In genomic region chr12:89707623-89707991, GRCh38 we compare ENCODE assay signal across 1 cellular context.
TF ChIP-seq lines count a peak whose summit lies in the region.

No MANE protein-coding gene starts in this region.

TF ChIP-seq in HepG2, 621 proteins besides CTCF, POLR2A, EP300 and RAD21 (continued from another document):
- no peak for TF ChIP-seq ZHX2 (IDR thresholded peaks at IDR 0.05; ENCODE audit: low read depth)
- TF ChIP-seq ZHX2 (CRISPR knock-in tag; IDR thresholded peaks at IDR 0.05; ENCODE audit: borderline replicate concordance) = no peak
- no peak for TF ChIP-seq HNF4A (CRISPR knock-in tag; IDR thresholded peaks at IDR 0.05)
- peak; percentile 6; the same call in 1 of the 2 replicates for TF ChIP-seq ARID2 (CRISPR knock-in tag; IDR thresholded peaks at IDR 0.05; ENCODE audit: borderline replicate concordance)
- peak; percentile 18; the same call in 1 of the 2 replicates for TF ChIP-seq ZNF709 (CRISPR knock-in tag; IDR thresholded peaks at IDR 0.05)
- TF ChIP-seq ZNF598 (CRISPR knock-in tag; IDR thresholded peaks at IDR 0.05; ENCODE audit: borderline replicate concordance) = 0 out of 2 replicates have a peak, but pooled peaks have one; percentile 9
- TF ChIP-seq SALL2 (CRISPR knock-in tag; IDR thresholded peaks at IDR 0.05) = no peak
- no peak for TF ChIP-seq ZNF142 (CRISPR knock-in tag; IDR thresholded peaks at IDR 0.05)
- no peak for TF ChIP-seq ZNF782 (CRISPR knock-in tag; IDR thresholded peaks at IDR 0.05; ENCODE audit: borderline replicate concordance)
- TF ChIP-seq U2AF2 (IDR thresholded peaks at IDR 0.05; ENCODE audit: low read depth, low read length) = no peak
- 0 out of 2 replicates have a peak, but pooled peaks have one; percentile 5 for TF ChIP-seq GMEB1 (CRISPR knock-in tag; IDR thresholded peaks at IDR 0.05; ENCODE audit: borderline replicate concordance)
- TF ChIP-seq ZNF275 (CRISPR knock-in tag; IDR thresholded peaks at IDR 0.05; ENCODE audit: borderline replicate concordance) = no peak
- no peak for TF ChIP-seq ZNF737 (CRISPR knock-in tag; IDR thresholded peaks at IDR 0.05; ENCODE audit: borderline replicate concordance)
- TF ChIP-seq ZNF230 (CRISPR knock-in tag; IDR thresholded peaks at IDR 0.05) = no peak
- no peak for TF ChIP-seq ATF7 (IDR thresholded peaks at IDR 0.05)
- no peak for TF ChIP-seq ATF7 (CRISPR knock-in tag; IDR thresholded peaks at IDR 0.05)
- no peak for TF ChIP-seq U2AF1 (optimal IDR thresholded peaks at IDR 0.05; ENCODE audit: low read depth, low read length)
- TF ChIP-seq ZNF788 (CRISPR knock-in tag; IDR thresholded peaks at IDR 0.05; ENCODE audit: borderline replicate concordance) = no peak
- peak; percentile 61; the same call in 1 of the 2 replicates for TF ChIP-seq ZBTB7A (CRISPR knock-in tag; IDR thresholded peaks at IDR 0.05)
- TF ChIP-seq RBM39 (IDR thresholded peaks at IDR 0.05; ENCODE audit: low read depth, low read length, poor library complexity, severe bottlenecking) = peak; percentile 24
- no peak for TF ChIP-seq ZNF83 (CRISPR knock-in tag; IDR thresholded peaks at IDR 0.05; ENCODE audit: borderline replicate concordance)
- TF ChIP-seq SATB2 (CRISPR knock-in tag; IDR thresholded peaks at IDR 0.05) = no peak
- no peak for TF ChIP-seq ZNF672 (CRISPR knock-in tag; IDR thresholded peaks at IDR 0.05)
- TF ChIP-seq ZNF713 (CRISPR knock-in tag; IDR thresholded peaks at IDR 0.05) = no peak
- 0 out of 2 replicates have a peak, but pooled peaks have one; percentile 49 for TF ChIP-seq ZSCAN25 (CRISPR knock-in tag; IDR thresholded peaks at IDR 0.05)
- TF ChIP-seq ZFYVE20 (CRISPR knock-in tag; IDR thresholded peaks at IDR 0.05; ENCODE audit: borderline replicate concordance, low read depth) = no peak
